ENCODE assay signal across 24 cellular contexts in the genomic region with DNA sequence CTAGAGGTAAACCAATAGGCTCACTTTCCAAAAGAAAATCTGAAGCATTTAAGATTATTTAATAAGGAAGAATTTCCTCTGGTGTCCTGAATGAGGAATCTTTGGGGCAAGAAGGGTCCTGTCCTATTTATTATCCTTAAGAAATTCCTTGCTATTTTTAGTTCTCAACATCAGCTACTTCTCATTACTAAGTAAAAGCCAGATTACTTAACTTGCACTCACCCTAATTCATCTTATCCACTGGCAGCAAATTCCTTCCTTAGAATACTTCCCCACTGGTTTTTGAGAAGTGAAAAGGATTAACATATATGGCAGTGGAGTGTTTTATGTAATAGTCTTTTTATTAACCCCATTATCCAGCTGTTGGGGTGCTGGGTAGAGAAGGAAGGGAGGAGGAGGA.
DNase-seq lines count a peak whose midpoint lies in the region; TF ChIP-seq lines count a peak whose summit lies in the region.
"Had no signal": no experiment of that assay in that cellular context is flagged by ENCODE, and none has a peak within 500 bp of the region (broad histone marks: within the 10 kb centered on the region; RNA-seq: fewer than 3 reads in every experiment).

No MANE protein-coding gene starts in this region.

- no peak overlapping the region for H3K4me3 ChIP-seq in sigmoid colon
- no peak overlapping the region for H3K4me3 ChIP-seq in GM23248
- no peak overlapping the region for H3K4me3 ChIP-seq in lower leg skin (ENCODE audit: low read depth, poor library complexity, severe bottlenecking)
- H3K4me3 ChIP-seq: GM23338 had no signal

- no peak overlapping the region for H3K4me2 ChIP-seq in GM23248 (ENCODE audit: unreplicated experiment)
- H3K4me2 ChIP-seq: GM23338, KMS-11 had no signal

- intact Hi-C loops in sigmoid colon (cut with DNase I) = no loop called here
- intact Hi-C loops in lower leg skin (cut with DNase I; ENCODE audit: low total_unique reads) = no loop called here

- in situ Hi-C loops in GM23248 (cut with MboI) = no loop called here

- TF ChIP-seq POLR2A in sigmoid colon (IDR thresholded peaks at IDR 0.05) = no peak
- TF ChIP-seq POLR2A in lower leg skin (IDR thresholded peaks at IDR 0.05) = no peak

- H3K27ac ChIP-seq in sigmoid colon = peak overlapping the region in 3 of 4 donors; percentile 55 to 64 (median 61)
- no peak overlapping the region for H3K27ac ChIP-seq in GM23248
- H3K27ac ChIP-seq: KMS-11 had no signal

- H3K27me3 ChIP-seq in sigmoid colon (no peaks in the 10 kb centered on the region), GM23248 (replicated peaks; ENCODE audit: insufficient read depth) (no peaks in the 10 kb centered on the region)

- no peaks in the 10 kb centered on the region for H3K36me3 ChIP-seq in sigmoid colon
- H3K36me3 ChIP-seq in GM23248 (ENCODE audit: low read depth) = no peaks in the 10 kb centered on the region

- DNase-seq in EH (ENCODE audit: low read depth) (peak; percentile 77), astrocyte of the hippocampus (ENCODE audit: low read depth, low spot score) (peak; percentile 4), hepatic stellate cell (ENCODE audit: low spot score) (peak; percentile 15), sigmoid colon (no peak), GM23248 (no peak), OCI-M1 (lab: John Stamatoyannopoulos, UW) (no peak), lower leg skin (ENCODE audit: low spot score in 2 of 2) (no peak)
- no peak for DNase-seq in activated CD4-positive, alpha-beta T cell treated with anti-CD3 and anti-CD28 coated beads, Interleukin-2, amount 10 ng/mL, durations not matched to agents 7 days and 5 days
- DNase-seq: 8988T, ACHN, Calu3, DMS153, DND-41, H9, HFFc6, MM.1S, NCI-H1417 treated with DMSO at 0.1 percent for 48 hours, NCI-H2081, NCI-H2227 treated with DMSO at 0.1 percent for 48 hours, NCI-H69, SHP77 treated with DMSO at 0.1 percent for 48 hours had no signal

- no peak overlapping the region for H3K9ac ChIP-seq in GM23248
- H3K9ac ChIP-seq: KMS-11 had no signal

- no peak overlapping the region for H3K4me3 Mint-ChIP-seq in activated CD4-positive, alpha-beta T cell treated with anti-CD3 and anti-CD28 coated beads, Interleukin-2, amount 10 ng/mL, durations not matched to agents 7 days and 5 days
- H3K4me3 Mint-ChIP-seq: GM23338, H9, HFFc6, IgD-negative memory B cell had no signal

- no peak overlapping the region for H3K27ac Mint-ChIP-seq in activated CD4-positive, alpha-beta T cell treated with anti-CD3 and anti-CD28 coated beads, Interleukin-2, amount 10 ng/mL, durations not matched to agents 7 days and 5 days
- H3K27ac Mint-ChIP-seq: GM23338, H9, HFFc6, IgD-negative memory B cell had no signal

- H3K36me3 Mint-ChIP-seq in activated CD4-positive, alpha-beta T cell treated with anti-CD3 and anti-CD28 coated beads, Interleukin-2, amount 10 ng/mL, durations not matched to agents 7 days and 5 days (ENCODE audit: low read depth) = no peaks in the 10 kb centered on the region
- H3K36me3 Mint-ChIP-seq: IgD-negative memory B cell had no signal

- no peaks in the 10 kb centered on the region for H4K20me1 ChIP-seq in GM23248 (ENCODE audit: insufficient read depth)

- no peaks in the 10 kb centered on the region for H3K9me2 ChIP-seq in GM23248 (ENCODE audit: insufficient read depth)

- H3K4me1 ChIP-seq in sigmoid colon (peaks cover 0 to 36% (median 25%) of the 10 kb centered on the region in 4 donors), GM23248 (ENCODE audit: insufficient read depth) (no peaks in the 10 kb centered on the region)

- TF ChIP-seq CTCF in sigmoid colon (IDR thresholded peaks at IDR 0.05) (no peak), lower leg skin (IDR thresholded peaks at IDR 0.05) (no peak)

- H3K4me1 Mint-ChIP-seq in activated CD4-positive, alpha-beta T cell treated with anti-CD3 and anti-CD28 coated beads, Interleukin-2, amount 10 ng/mL, durations not matched to agents 7 days and 5 days = no peaks in the 10 kb centered on the region
- H3K4me1 Mint-ChIP-seq: IgD-negative memory B cell had no signal

- no peak overlapping the region for H2AFZ ChIP-seq in GM23248
- H2AFZ ChIP-seq: GM23338 had no signal

- no peak for TF ChIP-seq EP300 in sigmoid colon (IDR thresholded peaks at IDR 0.05)

- no peaks in the 10 kb centered on the region for H3F3A ChIP-seq in GM23248 (ENCODE audit: insufficient read depth)

- no peaks in the 10 kb centered on the region for H3K79me2 ChIP-seq in GM23248 (ENCODE audit: insufficient read depth)

- CTCF ChIA-PET in activated CD4-positive, alpha-beta T cell treated with anti-CD3 and anti-CD28 coated beads, Interleukin-2, amount 10 ng/mL, durations not matched to agents 7 days and 5 days (lab: Charles Lee) = no interaction called here

- POLR2A ChIA-PET in activated CD4-positive, alpha-beta T cell treated with anti-CD3 and anti-CD28 coated beads, Interleukin-2, amount 10 ng/mL, durations not matched to agents 7 days and 5 days (lab: Charles Lee) = no interaction called here

- H3K9me3 ChIP-seq in sigmoid colon = no peaks in the 10 kb centered on the region
- no peaks in the 10 kb centered on the region for H3K9me3 ChIP-seq in GM23248 (ENCODE audit: low read depth)

- no peaks in the 10 kb centered on the region for H3K9me3 Mint-ChIP-seq in activated CD4-positive, alpha-beta T cell treated with anti-CD3 and anti-CD28 coated beads, Interleukin-2, amount 10 ng/mL, durations not matched to agents 7 days and 5 days
- H3K9me3 Mint-ChIP-seq: GM23338, H9 had no signal

- H3K27me3 Mint-ChIP-seq in activated CD4-positive, alpha-beta T cell treated with anti-CD3 and anti-CD28 coated beads, Interleukin-2, amount 10 ng/mL, durations not matched to agents 7 days and 5 days = no peaks in the 10 kb centered on the region
- H3K27me3 Mint-ChIP-seq: IgD-negative memory B cell had no signal

Comparison
In these comparisons a context has a peak if more than half of its experiments do, and no peak if none do; other contexts are left out.
1. DNase-seq: peak in EH (single experiment), astrocyte of the hippocampus (single experiment) and hepatic stellate cell (single experiment); none in sigmoid colon (single experiment), GM23248 (single experiment), activated CD4-positive, alpha-beta T cell treated with anti-CD3 and anti-CD28 coated beads, Interleukin-2, amount 10 ng/mL, durations not matched to agents 7 days and 5 days (single experiment), OCI-M1 (single experiment) and lower leg skin (0 of 2).